In the genomic region with DNA sequence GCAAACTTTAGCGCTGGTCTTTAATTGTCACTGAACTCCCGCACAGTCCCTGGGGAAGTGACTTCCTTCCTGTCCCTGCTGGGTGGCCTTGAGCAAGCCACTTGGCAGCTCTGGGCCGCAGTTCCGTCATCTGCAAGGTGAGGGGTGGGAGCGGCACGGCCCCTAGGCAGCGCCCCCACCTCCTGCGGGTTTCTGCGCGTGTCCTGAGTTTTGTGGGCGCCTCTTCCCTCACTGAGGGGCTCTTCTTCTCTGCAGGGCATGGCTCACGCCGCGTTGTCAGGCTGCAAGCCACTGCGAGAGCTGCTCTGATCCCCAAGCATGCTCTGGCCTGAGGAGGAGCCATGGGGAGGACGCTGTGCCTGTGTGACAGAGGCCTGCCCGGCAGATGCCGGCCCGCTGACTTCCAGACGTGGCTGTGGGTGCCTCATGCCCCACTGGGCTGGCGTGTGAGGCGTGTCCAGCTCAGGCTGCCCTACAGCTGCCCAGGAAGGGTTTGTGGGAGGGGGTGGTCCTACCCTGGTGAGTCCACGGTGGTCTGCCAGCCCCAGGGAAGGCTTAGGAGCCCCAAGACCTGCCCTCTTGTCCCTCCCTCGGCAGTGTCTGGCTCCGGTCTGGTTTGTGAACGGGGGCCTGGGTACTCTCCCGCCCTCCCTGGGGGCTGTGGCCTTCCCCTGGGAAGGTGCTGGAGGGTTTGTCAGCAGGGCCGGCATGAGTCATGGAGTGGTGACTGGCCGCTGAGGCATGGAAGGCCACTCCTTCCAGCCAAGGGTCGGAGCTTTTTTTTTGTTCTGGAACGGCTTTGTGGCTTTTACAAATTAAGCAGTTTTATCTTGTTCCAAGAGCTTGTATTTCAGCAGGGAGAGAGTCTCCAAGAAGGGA, we compare ENCODE assay signal across 1 cellular context.
TF ChIP-seq lines count a peak whose summit lies in the region.

No MANE protein-coding gene starts in this region.

TF ChIP-seq in K562, 482 proteins besides CTCF, POLR2A, EP300 and RAD21 (continued from another document and continues in another):
- TF ChIP-seq, protein P1, sequence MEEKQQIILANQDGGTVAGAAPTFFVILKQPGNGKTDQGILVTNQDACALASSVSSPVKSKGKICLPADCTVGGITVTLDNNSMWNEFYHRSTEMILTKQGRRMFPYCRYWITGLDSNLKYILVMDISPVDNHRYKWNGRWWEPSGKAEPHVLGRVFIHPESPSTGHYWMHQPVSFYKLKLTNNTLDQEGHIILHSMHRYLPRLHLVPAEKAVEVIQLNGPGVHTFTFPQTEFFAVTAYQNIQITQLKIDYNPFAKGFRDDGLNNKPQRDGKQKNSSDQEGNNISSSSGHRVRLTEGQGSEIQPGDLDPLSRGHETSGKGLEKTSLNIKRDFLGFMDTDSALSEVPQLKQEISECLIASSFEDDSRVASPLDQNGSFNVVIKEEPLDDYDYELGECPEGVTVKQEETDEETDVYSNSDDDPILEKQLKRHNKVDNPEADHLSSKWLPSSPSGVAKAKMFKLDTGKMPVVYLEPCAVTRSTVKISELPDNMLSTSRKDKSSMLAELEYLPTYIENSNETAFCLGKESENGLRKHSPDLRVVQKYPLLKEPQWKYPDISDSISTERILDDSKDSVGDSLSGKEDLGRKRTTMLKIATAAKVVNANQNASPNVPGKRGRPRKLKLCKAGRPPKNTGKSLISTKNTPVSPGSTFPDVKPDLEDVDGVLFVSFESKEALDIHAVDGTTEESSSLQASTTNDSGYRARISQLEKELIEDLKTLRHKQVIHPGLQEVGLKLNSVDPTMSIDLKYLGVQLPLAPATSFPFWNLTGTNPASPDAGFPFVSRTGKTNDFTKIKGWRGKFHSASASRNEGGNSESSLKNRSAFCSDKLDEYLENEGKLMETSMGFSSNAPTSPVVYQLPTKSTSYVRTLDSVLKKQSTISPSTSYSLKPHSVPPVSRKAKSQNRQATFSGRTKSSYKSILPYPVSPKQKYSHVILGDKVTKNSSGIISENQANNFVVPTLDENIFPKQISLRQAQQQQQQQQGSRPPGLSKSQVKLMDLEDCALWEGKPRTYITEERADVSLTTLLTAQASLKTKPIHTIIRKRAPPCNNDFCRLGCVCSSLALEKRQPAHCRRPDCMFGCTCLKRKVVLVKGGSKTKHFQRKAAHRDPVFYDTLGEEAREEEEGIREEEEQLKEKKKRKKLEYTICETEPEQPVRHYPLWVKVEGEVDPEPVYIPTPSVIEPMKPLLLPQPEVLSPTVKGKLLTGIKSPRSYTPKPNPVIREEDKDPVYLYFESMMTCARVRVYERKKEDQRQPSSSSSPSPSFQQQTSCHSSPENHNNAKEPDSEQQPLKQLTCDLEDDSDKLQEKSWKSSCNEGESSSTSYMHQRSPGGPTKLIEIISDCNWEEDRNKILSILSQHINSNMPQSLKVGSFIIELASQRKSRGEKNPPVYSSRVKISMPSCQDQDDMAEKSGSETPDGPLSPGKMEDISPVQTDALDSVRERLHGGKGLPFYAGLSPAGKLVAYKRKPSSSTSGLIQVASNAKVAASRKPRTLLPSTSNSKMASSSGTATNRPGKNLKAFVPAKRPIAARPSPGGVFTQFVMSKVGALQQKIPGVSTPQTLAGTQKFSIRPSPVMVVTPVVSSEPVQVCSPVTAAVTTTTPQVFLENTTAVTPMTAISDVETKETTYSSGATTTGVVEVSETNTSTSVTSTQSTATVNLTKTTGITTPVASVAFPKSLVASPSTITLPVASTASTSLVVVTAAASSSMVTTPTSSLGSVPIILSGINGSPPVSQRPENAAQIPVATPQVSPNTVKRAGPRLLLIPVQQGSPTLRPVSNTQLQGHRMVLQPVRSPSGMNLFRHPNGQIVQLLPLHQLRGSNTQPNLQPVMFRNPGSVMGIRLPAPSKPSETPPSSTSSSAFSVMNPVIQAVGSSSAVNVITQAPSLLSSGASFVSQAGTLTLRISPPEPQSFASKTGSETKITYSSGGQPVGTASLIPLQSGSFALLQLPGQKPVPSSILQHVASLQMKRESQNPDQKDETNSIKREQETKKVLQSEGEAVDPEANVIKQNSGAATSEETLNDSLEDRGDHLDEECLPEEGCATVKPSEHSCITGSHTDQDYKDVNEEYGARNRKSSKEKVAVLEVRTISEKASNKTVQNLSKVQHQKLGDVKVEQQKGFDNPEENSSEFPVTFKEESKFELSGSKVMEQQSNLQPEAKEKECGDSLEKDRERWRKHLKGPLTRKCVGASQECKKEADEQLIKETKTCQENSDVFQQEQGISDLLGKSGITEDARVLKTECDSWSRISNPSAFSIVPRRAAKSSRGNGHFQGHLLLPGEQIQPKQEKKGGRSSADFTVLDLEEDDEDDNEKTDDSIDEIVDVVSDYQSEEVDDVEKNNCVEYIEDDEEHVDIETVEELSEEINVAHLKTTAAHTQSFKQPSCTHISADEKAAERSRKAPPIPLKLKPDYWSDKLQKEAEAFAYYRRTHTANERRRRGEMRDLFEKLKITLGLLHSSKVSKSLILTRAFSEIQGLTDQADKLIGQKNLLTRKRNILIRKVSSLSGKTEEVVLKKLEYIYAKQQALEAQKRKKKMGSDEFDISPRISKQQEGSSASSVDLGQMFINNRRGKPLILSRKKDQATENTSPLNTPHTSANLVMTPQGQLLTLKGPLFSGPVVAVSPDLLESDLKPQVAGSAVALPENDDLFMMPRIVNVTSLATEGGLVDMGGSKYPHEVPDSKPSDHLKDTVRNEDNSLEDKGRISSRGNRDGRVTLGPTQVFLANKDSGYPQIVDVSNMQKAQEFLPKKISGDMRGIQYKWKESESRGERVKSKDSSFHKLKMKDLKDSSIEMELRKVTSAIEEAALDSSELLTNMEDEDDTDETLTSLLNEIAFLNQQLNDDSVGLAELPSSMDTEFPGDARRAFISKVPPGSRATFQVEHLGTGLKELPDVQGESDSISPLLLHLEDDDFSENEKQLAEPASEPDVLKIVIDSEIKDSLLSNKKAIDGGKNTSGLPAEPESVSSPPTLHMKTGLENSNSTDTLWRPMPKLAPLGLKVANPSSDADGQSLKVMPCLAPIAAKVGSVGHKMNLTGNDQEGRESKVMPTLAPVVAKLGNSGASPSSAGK (IDR thresholded peaks at IDR 0.05), result peak; percentile 41; the same call in 1 of the 2 replicates
- TF ChIP-seq ZFP36 (IDR thresholded peaks at IDR 0.05; ENCODE audit: low read depth, low read length, partially characterized antibody) (peak; percentile 77), BHLHE40 (IDR thresholded peaks at IDR 0.05; ENCODE audit: low read length) (peak; percentile 37; the same call in 1 of the 2 replicates), ZNF444 (CRISPR knock-in tag; IDR thresholded peaks at IDR 0.05) (no peak), HNRNPL (IDR thresholded peaks at IDR 0.05; ENCODE audit: low read depth, low read length) (no peak), ZNF431 (CRISPR knock-in tag; IDR thresholded peaks at IDR 0.05) (no peak), TARDBP (IDR thresholded peaks at IDR 0.05) (0 out of 2 replicates have a peak, but pooled peaks have one; percentile 16), ZNF12 (CRISPR knock-in tag; IDR thresholded peaks at IDR 0.05) (no peak), RUNX1 (IDR thresholded peaks at IDR 0.05; ENCODE audit: low read depth) (no peak), TAF1 (IDR thresholded peaks at IDR 0.05; ENCODE audit: control insufficient read depth, extremely low read depth, insufficient read depth, low read length, severe bottlenecking) (peak; percentile 51), TRIM24 (IDR thresholded peaks at IDR 0.05) (no peak), PCBP1 (IDR thresholded peaks at IDR 0.05; ENCODE audit: low read depth, low read length, poor library complexity, severe bottlenecking) (no peak), HDAC1 (IDR thresholded peaks at IDR 0.05) (peak in 1 of 2 experiments; percentile 45; a peak in 2 of 4 replicates), MTF1 (CRISPR knock-in tag; IDR thresholded peaks at IDR 0.05; ENCODE audit: borderline replicate concordance) (no peak), DNMT1 (IDR thresholded peaks at IDR 0.05) (no peak), GABPA (tag; conservative IDR thresholded peaks at IDR 0.05; ENCODE audit: low read depth) (peak; percentile 36; the same call in 1 of the 2 replicates), MEF2D (tag; conservative IDR thresholded peaks at IDR 0.05; ENCODE audit: low read depth) (no peak), EGR1 (conservative IDR thresholded peaks at IDR 0.05) (0 out of 2 replicates have a peak, but pooled peaks have one; percentile 13), ZNF124 (CRISPR knock-in tag; IDR thresholded peaks at IDR 0.05) (no peak), TBL1XR1 (IDR thresholded peaks at IDR 0.05; ENCODE audit: low read length in 2 of 2) (no peak), ZFPM2 (CRISPR knock-in tag; IDR thresholded peaks at IDR 0.05) (no peak)
- TF ChIP-seq, protein P2, sequence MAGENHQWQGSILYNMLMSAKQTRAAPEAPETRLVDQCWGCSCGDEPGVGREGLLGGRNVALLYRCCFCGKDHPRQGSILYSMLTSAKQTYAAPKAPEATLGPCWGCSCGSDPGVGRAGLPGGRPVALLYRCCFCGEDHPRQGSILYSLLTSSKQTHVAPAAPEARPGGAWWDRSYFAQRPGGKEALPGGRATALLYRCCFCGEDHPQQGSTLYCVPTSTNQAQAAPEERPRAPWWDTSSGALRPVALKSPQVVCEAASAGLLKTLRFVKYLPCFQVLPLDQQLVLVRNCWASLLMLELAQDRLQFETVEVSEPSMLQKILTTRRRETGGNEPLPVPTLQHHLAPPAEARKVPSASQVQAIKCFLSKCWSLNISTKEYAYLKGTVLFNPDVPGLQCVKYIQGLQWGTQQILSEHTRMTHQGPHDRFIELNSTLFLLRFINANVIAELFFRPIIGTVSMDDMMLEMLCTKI (IDR thresholded peaks at IDR 0.05; ENCODE audit: partially characterized antibody), result no peak
- TF ChIP-seq, protein P3, sequence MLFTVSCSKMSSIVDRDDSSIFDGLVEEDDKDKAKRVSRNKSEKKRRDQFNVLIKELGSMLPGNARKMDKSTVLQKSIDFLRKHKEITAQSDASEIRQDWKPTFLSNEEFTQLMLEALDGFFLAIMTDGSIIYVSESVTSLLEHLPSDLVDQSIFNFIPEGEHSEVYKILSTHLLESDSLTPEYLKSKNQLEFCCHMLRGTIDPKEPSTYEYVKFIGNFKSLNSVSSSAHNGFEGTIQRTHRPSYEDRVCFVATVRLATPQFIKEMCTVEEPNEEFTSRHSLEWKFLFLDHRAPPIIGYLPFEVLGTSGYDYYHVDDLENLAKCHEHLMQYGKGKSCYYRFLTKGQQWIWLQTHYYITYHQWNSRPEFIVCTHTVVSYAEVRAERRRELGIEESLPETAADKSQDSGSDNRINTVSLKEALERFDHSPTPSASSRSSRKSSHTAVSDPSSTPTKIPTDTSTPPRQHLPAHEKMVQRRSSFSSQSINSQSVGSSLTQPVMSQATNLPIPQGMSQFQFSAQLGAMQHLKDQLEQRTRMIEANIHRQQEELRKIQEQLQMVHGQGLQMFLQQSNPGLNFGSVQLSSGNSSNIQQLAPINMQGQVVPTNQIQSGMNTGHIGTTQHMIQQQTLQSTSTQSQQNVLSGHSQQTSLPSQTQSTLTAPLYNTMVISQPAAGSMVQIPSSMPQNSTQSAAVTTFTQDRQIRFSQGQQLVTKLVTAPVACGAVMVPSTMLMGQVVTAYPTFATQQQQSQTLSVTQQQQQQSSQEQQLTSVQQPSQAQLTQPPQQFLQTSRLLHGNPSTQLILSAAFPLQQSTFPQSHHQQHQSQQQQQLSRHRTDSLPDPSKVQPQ (CRISPR knock-in tag; IDR thresholded peaks at IDR 0.05; ENCODE audit: borderline replicate concordance), result no peak
- TF ChIP-seq, protein P4, sequence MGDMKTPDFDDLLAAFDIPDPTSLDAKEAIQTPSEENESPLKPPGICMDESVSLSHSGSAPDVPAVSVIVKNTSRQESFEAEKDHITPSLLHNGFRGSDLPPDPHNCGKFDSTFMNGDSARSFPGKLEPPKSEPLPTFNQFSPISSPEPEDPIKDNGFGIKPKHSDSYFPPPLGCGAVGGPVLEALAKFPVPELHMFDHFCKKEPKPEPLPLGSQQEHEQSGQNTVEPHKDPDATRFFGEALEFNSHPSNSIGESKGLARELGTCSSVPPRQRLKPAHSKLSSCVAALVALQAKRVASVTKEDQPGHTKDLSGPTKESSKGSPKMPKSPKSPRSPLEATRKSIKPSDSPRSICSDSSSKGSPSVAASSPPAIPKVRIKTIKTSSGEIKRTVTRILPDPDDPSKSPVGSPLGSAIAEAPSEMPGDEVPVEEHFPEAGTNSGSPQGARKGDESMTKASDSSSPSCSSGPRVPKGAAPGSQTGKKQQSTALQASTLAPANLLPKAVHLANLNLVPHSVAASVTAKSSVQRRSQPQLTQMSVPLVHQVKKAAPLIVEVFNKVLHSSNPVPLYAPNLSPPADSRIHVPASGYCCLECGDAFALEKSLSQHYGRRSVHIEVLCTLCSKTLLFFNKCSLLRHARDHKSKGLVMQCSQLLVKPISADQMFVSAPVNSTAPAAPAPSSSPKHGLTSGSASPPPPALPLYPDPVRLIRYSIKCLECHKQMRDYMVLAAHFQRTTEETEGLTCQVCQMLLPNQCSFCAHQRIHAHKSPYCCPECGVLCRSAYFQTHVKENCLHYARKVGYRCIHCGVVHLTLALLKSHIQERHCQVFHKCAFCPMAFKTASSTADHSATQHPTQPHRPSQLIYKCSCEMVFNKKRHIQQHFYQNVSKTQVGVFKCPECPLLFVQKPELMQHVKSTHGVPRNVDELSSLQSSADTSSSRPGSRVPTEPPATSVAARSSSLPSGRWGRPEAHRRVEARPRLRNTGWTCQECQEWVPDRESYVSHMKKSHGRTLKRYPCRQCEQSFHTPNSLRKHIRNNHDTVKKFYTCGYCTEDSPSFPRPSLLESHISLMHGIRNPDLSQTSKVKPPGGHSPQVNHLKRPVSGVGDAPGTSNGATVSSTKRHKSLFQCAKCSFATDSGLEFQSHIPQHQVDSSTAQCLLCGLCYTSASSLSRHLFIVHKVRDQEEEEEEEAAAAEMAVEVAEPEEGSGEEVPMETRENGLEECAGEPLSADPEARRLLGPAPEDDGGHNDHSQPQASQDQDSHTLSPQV (IDR thresholded peaks at IDR 0.05), result peak; percentile 64; the same call in 1 of the 2 replicates
